17 cellular contexts compared by ENCODE assay signal in genomic region chr10:11830836-11831519, GRCh38. TPM values are rescaled to one million over a fixed set of nuclear protein-coding genes. Genes with fewer than 3 reads are reported as not detected.
DNase-seq lines count a peak whose midpoint lies in the region; ATAC-seq and TF ChIP-seq lines count a peak whose summit lies in the region.
"Had no signal": no experiment of that assay in that cellular context is flagged by ENCODE, and none has a peak within 500 bp of the region (broad histone marks: within the 10 kb centered on the region; RNA-seq: fewer than 3 reads in every experiment).

No MANE protein-coding gene starts in this region.

- TF ChIP-seq CTCF in C4-2B (conservative IDR thresholded peaks at IDR 0.05) (no peak), mesothelial cell of epicardium (IDR thresholded peaks at IDR 0.05; ENCODE audit: unreplicated experiment) (no peak)

- DNase-seq in NCI-H226 (peak; percentile 81), epithelial cell of prostate (ENCODE audit: low read depth, low spot score) (no peak), mesothelial cell of epicardium (ENCODE audit: low spot score in 2 of 2, unreplicated experiment in 2 of 2) (no peak), T-helper 9 cell (no peak), NOMO-1 treated with dmso at 0.1 percent for 144 hours (lab: John Stamatoyannopoulos, UW; ENCODE audit: unreplicated experiment) (no peak)
- no peak for DNase-seq in activated CD8-positive, alpha-beta memory T cell treated with anti-CD3 and anti-CD28 coated beads, Interleukin-2, amount 50 U/mL, for 4 hours
- DNase-seq: activated CD4-positive, alpha-beta T cell treated with anti-CD3 and anti-CD28 coated beads for 4 hours; activated naive CD8-positive, alpha-beta T cell treated with anti-CD3 and anti-CD28 coated beads, Interleukin-2, amount 10 ng/mL, durations not matched to agents 7 days and 5 days; activated T-cell treated with anti-CD3 and anti-CD28 coated beads for 4 hours; DMS153; NCI-H187 treated with DMSO at 0.1 percent for 48 hours; NCI-H524; RPMI8226; stimulated activated naive B cell treated with anti-CD40 and anti-IgM and Interleukin-4, amounts not matched to agents 10 μg/mL and 1 μg/mL and 100 μg/mL, for 72 hours had no signal

- peaks cover 43% of the 10 kb centered on the region for H3K4me1 Mint-ChIP-seq in mesothelial cell of epicardium
- H3K4me1 Mint-ChIP-seq: activated naive CD8-positive, alpha-beta T cell treated with anti-CD3 and anti-CD28 coated beads, Interleukin-2, amount 10 ng/mL, durations not matched to agents 7 days and 5 days had no signal

- no peak for ATAC-seq in HG02885 (IDR thresholded peaks at IDR 0.05; ENCODE audit: poor library complexity, unreplicated experiment)
- ATAC-seq: stimulated activated naive B cell treated with anti-CD40 and anti-IgM and Interleukin-4, amounts not matched to agents 10 μg/mL and 1 μg/mL and 100 μg/mL, for 72 hours had no signal

- no peaks in the 10 kb centered on the region for H3K27me3 Mint-ChIP-seq in mesothelial cell of epicardium (ENCODE audit: low read depth)

- H3K27ac ChIP-seq in C4-2B, result peak overlapping the region; percentile 45; the same call in 1 of the 2 replicates
- peak overlapping the region; percentile 85 for H3K27ac ChIP-seq in epithelial cell of prostate

- no peaks in the 10 kb centered on the region for H3K9me3 Mint-ChIP-seq in mesothelial cell of epicardium
- H3K9me3 Mint-ChIP-seq: activated naive CD8-positive, alpha-beta T cell treated with anti-CD3 and anti-CD28 coated beads, Interleukin-2, amount 10 ng/mL, durations not matched to agents 7 days and 5 days; stimulated activated naive B cell treated with anti-CD40 and anti-IgM and Interleukin-4, amounts not matched to agents 10 μg/mL and 1 μg/mL and 100 μg/mL, for 72 hours; T-helper 1 cell treated with Interleukin-12 subunit alpha and Interleukin-12 subunit beta and Interleukin-4 antibody, amounts not matched to agents 30 μg/mL and 1 μg/mL, for 36 hours had no signal

- H3K4me3 Mint-ChIP-seq in mesothelial cell of epicardium, result peak overlapping the region; percentile 17
- H3K4me3 Mint-ChIP-seq: activated naive CD8-positive, alpha-beta T cell treated with anti-CD3 and anti-CD28 coated beads, Interleukin-2, amount 10 ng/mL, durations not matched to agents 7 days and 5 days; stimulated activated naive B cell treated with anti-CD40 and anti-IgM and Interleukin-4, amounts not matched to agents 10 μg/mL and 1 μg/mL and 100 μg/mL, for 72 hours; T-helper 1 cell treated with Interleukin-12 subunit alpha and Interleukin-12 subunit beta and Interleukin-4 antibody, amounts not matched to agents 30 μg/mL and 1 μg/mL, for 36 hours had no signal

- H3K27ac Mint-ChIP-seq in mesothelial cell of epicardium, result peak overlapping the region; percentile 95
- H3K27ac Mint-ChIP-seq: activated naive CD8-positive, alpha-beta T cell treated with anti-CD3 and anti-CD28 coated beads, Interleukin-2, amount 10 ng/mL, durations not matched to agents 7 days and 5 days; stimulated activated naive B cell treated with anti-CD40 and anti-IgM and Interleukin-4, amounts not matched to agents 10 μg/mL and 1 μg/mL and 100 μg/mL, for 72 hours; T-helper 1 cell treated with Interleukin-12 subunit alpha and Interleukin-12 subunit beta and Interleukin-4 antibody, amounts not matched to agents 30 μg/mL and 1 μg/mL, for 36 hours had no signal

- H3K36me3 Mint-ChIP-seq in mesothelial cell of epicardium, result peaks cover 2% of the 10 kb centered on the region
- H3K36me3 Mint-ChIP-seq: activated naive CD8-positive, alpha-beta T cell treated with anti-CD3 and anti-CD28 coated beads, Interleukin-2, amount 10 ng/mL, durations not matched to agents 7 days and 5 days; stimulated activated naive B cell treated with anti-CD40 and anti-IgM and Interleukin-4, amounts not matched to agents 10 μg/mL and 1 μg/mL and 100 μg/mL, for 72 hours had no signal

RNA-seq across cellular contexts. Expression of gene PROSER2, which starts 7.8 kb away (rescaled TPM):
- 16.9 to 17.8 TPM (median 17.6 TPM) in 3 replicates for total RNA-seq in mesothelial cell of epicardium
